ENCODE assay signal across 20 cellular contexts in genomic region chr5:148909766-148910165, GRCh38.
A peak's percentile ranks its signal among the peaks of the same experiment; 100 is the strongest.
DNase-seq lines count a peak whose midpoint lies in the region; ATAC-seq and TF ChIP-seq lines count a peak whose summit lies in the region.
"Had no signal": no experiment of that assay in that cellular context is flagged by ENCODE, and none has a peak within 500 bp of the region (broad histone marks: within the 10 kb centered on the region; RNA-seq: fewer than 3 reads in every experiment).

No MANE protein-coding gene starts in this region.

- no peak for ATAC-seq in central memory CD8-positive, alpha-beta T cell (replicated peaks; ENCODE audit: extremely low read depth, poor library complexity, severe bottlenecking)
- no peak for ATAC-seq in GM21367 (IDR thresholded peaks at IDR 0.05; ENCODE audit: unreplicated experiment)
- no peak for ATAC-seq in HG03097 (IDR thresholded peaks at IDR 0.05; ENCODE audit: low FRiP score, unreplicated experiment)
- ATAC-seq: body of pancreas, left cardiac atrium, natural killer cell had no signal

- H3K27me3 ChIP-seq in MG63: no peaks in the 10 kb centered on the region
- H3K27me3 ChIP-seq in osteoblast (ENCODE audit: insufficient read depth, low read length): no peaks in the 10 kb centered on the region
- H3K27me3 ChIP-seq in right atrium auricular region: no peaks in the 10 kb centered on the region
- no peaks in the 10 kb centered on the region for H3K27me3 ChIP-seq in Caco-2 (replicated peaks; ENCODE audit: control insufficient read depth, insufficient read depth, low read length)
- H3K27me3 ChIP-seq: BE2C, body of pancreas, dorsolateral prefrontal cortex had no signal

- H3K4me3 Mint-ChIP-seq in Calu3 (ENCODE audit: low read depth, unreplicated experiment) (peak overlapping the region; percentile 7), Caco-2 (ENCODE audit: unreplicated experiment) (no peak overlapping the region)
- H3K4me3 Mint-ChIP-seq in central memory CD8-positive, alpha-beta T cell: no peak overlapping the region
- H3K4me3 Mint-ChIP-seq: activated naive CD4-positive, alpha-beta T cell treated with anti-CD3 and anti-CD28 coated beads for 36 hours; natural killer cell had no signal

- H3K4me2 ChIP-seq in osteoblast (ENCODE audit: insufficient read depth, low read length): no peak overlapping the region

- peaks cover 75% of the 10 kb centered on the region for H3K4me1 Mint-ChIP-seq in Calu3 (ENCODE audit: low read depth, unreplicated experiment)
- peaks cover 36% of the 10 kb centered on the region for H3K4me1 Mint-ChIP-seq in central memory CD8-positive, alpha-beta T cell
- H3K4me1 Mint-ChIP-seq in Caco-2 (ENCODE audit: low read depth, unreplicated experiment): peaks cover 6% of the 10 kb centered on the region

- H3K36me3 Mint-ChIP-seq in Calu3 (ENCODE audit: insufficient read depth, unreplicated experiment): peaks cover 17% of the 10 kb centered on the region
- H3K36me3 Mint-ChIP-seq in central memory CD8-positive, alpha-beta T cell (ENCODE audit: insufficient read depth): no peaks in the 10 kb centered on the region
- no peaks in the 10 kb centered on the region for H3K36me3 Mint-ChIP-seq in Caco-2 (ENCODE audit: insufficient read depth, unreplicated experiment)
- H3K36me3 Mint-ChIP-seq: natural killer cell had no signal

- H3K4me1 ChIP-seq in osteoblast (ENCODE audit: insufficient read depth, low read length): peaks cover 63% of the 10 kb centered on the region
- peaks cover 0 to 17% of the 10 kb centered on the region in 2 donors for H3K4me1 ChIP-seq in right atrium auricular region
- H3K4me1 ChIP-seq in Caco-2: peaks cover 21% of the 10 kb centered on the region
- H3K4me1 ChIP-seq: BE2C, body of pancreas had no signal

- TF ChIP-seq CTCF in Calu3 (IDR thresholded peaks at IDR 0.05; ENCODE audit: unreplicated experiment) (no peak), osteoblast (IDR thresholded peaks at IDR 0.05; ENCODE audit: extremely low read depth, low read depth, low read length) (no peak), right atrium auricular region (IDR thresholded peaks at IDR 0.05) (no peak), Caco-2 (IDR thresholded peaks at IDR 0.05; ENCODE audit: insufficient read depth in 1 of 2, low read depth in 1 of 2, low read length in 1 of 2, severe bottlenecking in 1 of 2, unreplicated experiment in 1 of 2) (no peak)

- intact Hi-C loops in Calu3 (cut with micrococcal nuclease; ENCODE audit: unreplicated experiment) (loop anchor here (2.0 to 5.0 kb wide), 2 partner anchors 57 to 318 kb away; no protein-coding TSS in a partner anchor), Caco-2 (cut with micrococcal nuclease; ENCODE audit: unreplicated experiment) (no loop called here)

- DNase-seq in Calu3 (peak; percentile 17), MG63 (peak; percentile 72), osteoblast (ENCODE audit: insufficient read length, low spot score, missing footprints) (no peak), right atrium auricular region (ENCODE audit: low spot score) (no peak), Caco-2 (no peak)
- DNase-seq in central memory CD8-positive, alpha-beta T cell (ENCODE audit: low spot score in 2 of 2): no peak
- DNase-seq: activated CD4-positive, alpha-beta T cell treated with anti-CD3 and anti-CD28 coated beads for 1 hour; activated naive CD4-positive, alpha-beta T cell treated with anti-CD3 and anti-CD28 coated beads for 36 hours; BE2C; body of pancreas; DMS79; dorsolateral prefrontal cortex; left cardiac atrium; natural killer cell; NCI-H2107; SHP77; substantia nigra had no signal

- POLR2A ChIA-PET in Caco-2 (lab: Charles Lee): no interaction called here

- H3K36me3 ChIP-seq in MG63 (no peaks in the 10 kb centered on the region), osteoblast (ENCODE audit: insufficient read depth, low read length) (no peaks in the 10 kb centered on the region), right atrium auricular region (no peaks in the 10 kb centered on the region), Caco-2 (ENCODE audit: control insufficient read depth, insufficient read depth, low read length) (no peaks in the 10 kb centered on the region)
- H3K36me3 ChIP-seq: BE2C had no signal

- H3K4me3 ChIP-seq in MG63 (no peak overlapping the region), osteoblast (ENCODE audit: insufficient read depth, low read length) (no peak overlapping the region), right atrium auricular region (no peak overlapping the region), Caco-2 (ENCODE audit: low read depth, low read length) (no peak overlapping the region)
- H3K4me3 ChIP-seq: body of pancreas, dorsolateral prefrontal cortex had no signal

- CTCF ChIA-PET in Calu3 (lab: Charles Lee): interaction anchor here (2.2 kb wide), 1 partner anchor 171 kb away, joined by 13 read pairs; no protein-coding TSS in a partner anchor
- CTCF ChIA-PET in Caco-2 (lab: Charles Lee): interaction anchor here (0.7 kb wide), 1 partner anchor 179 kb away, joined by 5 read pairs; no protein-coding TSS in a partner anchor

- no peaks in the 10 kb centered on the region for H3K9me3 ChIP-seq in MG63
- no peaks in the 10 kb centered on the region for H3K9me3 ChIP-seq in osteoblast (ENCODE audit: low read depth, low read length)
- H3K9me3 ChIP-seq in right atrium auricular region: no peaks in the 10 kb centered on the region
- no peaks in the 10 kb centered on the region for H3K9me3 ChIP-seq in Caco-2
- H3K9me3 ChIP-seq: BE2C, body of pancreas had no signal

- BruUV-seq in Calu3 (replicated peaks; lab: Mats Ljungman, UMichigan) (no TSS peak), Caco-2 (replicated peaks; lab: Mats Ljungman, UMichigan) (no TSS peak)

- H3K27me3 Mint-ChIP-seq in Calu3 (ENCODE audit: unreplicated experiment): no peaks in the 10 kb centered on the region
- no peaks in the 10 kb centered on the region for H3K27me3 Mint-ChIP-seq in central memory CD8-positive, alpha-beta T cell
- H3K27me3 Mint-ChIP-seq in Caco-2 (ENCODE audit: insufficient read depth, unreplicated experiment): peaks cover 7% of the 10 kb centered on the region

- H3K27ac ChIP-seq in osteoblast (ENCODE audit: low read depth, low read length) (peak overlapping the region; percentile 100), right atrium auricular region (no peak overlapping the region)
- H3K27ac ChIP-seq: body of pancreas, dorsolateral prefrontal cortex had no signal

- H2AFZ ChIP-seq in osteoblast (ENCODE audit: low read length): no peak overlapping the region

- no peaks in the 10 kb centered on the region for H4K20me1 ChIP-seq in osteoblast (ENCODE audit: insufficient read depth, low read length)

- H3K9me3 Mint-ChIP-seq in Calu3 (ENCODE audit: low read depth, unreplicated experiment) (no peaks in the 10 kb centered on the region), Caco-2 (ENCODE audit: unreplicated experiment) (no peaks in the 10 kb centered on the region)
- no peaks in the 10 kb centered on the region for H3K9me3 Mint-ChIP-seq in central memory CD8-positive, alpha-beta T cell
- H3K9me3 Mint-ChIP-seq: activated naive CD4-positive, alpha-beta T cell treated with anti-CD3 and anti-CD28 coated beads for 36 hours; natural killer cell had no signal

- H3K27ac Mint-ChIP-seq in Calu3 (ENCODE audit: unreplicated experiment) (peak overlapping the region; percentile 93), Caco-2 (ENCODE audit: unreplicated experiment) (no peak overlapping the region)
- peak overlapping the region; percentile 44 for H3K27ac Mint-ChIP-seq in central memory CD8-positive, alpha-beta T cell (ENCODE audit: low read depth)
- H3K27ac Mint-ChIP-seq: activated naive CD4-positive, alpha-beta T cell treated with anti-CD3 and anti-CD28 coated beads for 36 hours; progenitor cell of endocrine pancreas had no signal

- no peaks in the 10 kb centered on the region for H3K79me2 ChIP-seq in osteoblast (ENCODE audit: insufficient read depth, low read length)

Comparison
In these comparisons a context has a peak if more than half of its experiments do, and no peak if none do; other contexts are left out.
1. DNase-seq: peak in Calu3 (single experiment) and MG63 (single experiment); none in central memory CD8-positive, alpha-beta T cell (0 of 2), osteoblast (single experiment), right atrium auricular region (single experiment) and Caco-2 (0 of 2).